ENCODE assay signal across 15 cellular contexts in the genomic region with DNA sequence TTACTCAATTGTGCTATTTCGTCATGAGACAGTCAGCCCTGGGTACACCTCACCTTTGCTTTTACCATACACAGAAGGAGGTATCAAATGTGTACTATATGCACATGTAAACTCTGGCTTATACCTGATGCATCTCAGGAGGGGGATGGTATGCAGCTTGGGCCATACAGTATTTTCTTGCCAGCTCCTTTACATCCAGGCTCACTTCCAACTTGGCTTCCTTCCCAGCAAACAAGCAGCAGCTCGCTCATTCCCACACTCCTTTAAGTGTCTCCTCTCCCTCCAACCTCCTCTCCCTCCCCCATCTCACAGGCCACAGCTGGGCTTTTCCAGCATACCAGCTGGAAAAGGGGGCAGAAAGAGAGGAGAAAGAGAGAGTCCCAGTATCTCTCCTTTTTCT. TPM values are rescaled to one million over a fixed set of nuclear protein-coding genes. Genes with fewer than 3 reads are reported as not detected.
DNase-seq lines count a peak whose midpoint lies in the region; ATAC-seq and TF ChIP-seq lines count a peak whose summit lies in the region.
"Had no signal": no experiment of that assay in that cellular context is flagged by ENCODE, and none has a peak within 500 bp of the region (broad histone marks: within the 10 kb centered on the region; RNA-seq: fewer than 3 reads in every experiment).

No MANE protein-coding gene starts in this region.

- H3K18ac ChIP-seq in mesenchymal stem cell (ENCODE audit: low read depth in 1 of 2, low read length in 2 of 2) = no peak overlapping the region

- no peak overlapping the region for H4K91ac ChIP-seq in mesenchymal stem cell (ENCODE audit: low read length)

- no peak overlapping the region for H3K27ac ChIP-seq in GM23248
- H3K27ac ChIP-seq in body of pancreas = no peak overlapping the region
- H3K27ac ChIP-seq in mesenchymal stem cell (ENCODE audit: low read length, poor library complexity, severe bottlenecking) = no peak overlapping the region
- H3K27ac ChIP-seq: prostate gland had no signal

- H3K9ac ChIP-seq in GM23248 (no peak overlapping the region), mesenchymal stem cell (ENCODE audit: low read length) (no peak overlapping the region)

- no peaks in the 10 kb centered on the region for H3K27me3 ChIP-seq in GM23248 (replicated peaks; ENCODE audit: insufficient read depth)
- H3K27me3 ChIP-seq in body of pancreas = no peaks in the 10 kb centered on the region
- no peaks in the 10 kb centered on the region for H3K27me3 ChIP-seq in mesenchymal stem cell (ENCODE audit: control insufficient read depth in 1 of 2, insufficient read depth in 1 of 2, low read length in 2 of 2)

- H4K20me1 ChIP-seq in GM23248 (ENCODE audit: insufficient read depth) = peaks cover 7% of the 10 kb centered on the region; the same call in 1 of the 2 replicates

- H3K79me2 ChIP-seq in GM23248 (ENCODE audit: insufficient read depth) = peaks cover 99% of the 10 kb centered on the region

- H2BK5ac ChIP-seq in mesenchymal stem cell (ENCODE audit: low read depth, low read length, poor library complexity, severe bottlenecking) = no peak overlapping the region

- H3K4me3 ChIP-seq in GM23248 (no peak overlapping the region), body of pancreas (no peak overlapping the region), mesenchymal stem cell (ENCODE audit: insufficient read depth in 1 of 2, low read depth in 1 of 2, low read length in 2 of 2) (no peak overlapping the region)
- H3K4me3 ChIP-seq: K562, prostate gland had no signal

- in situ Hi-C loops in GM23248 (cut with MboI) = no loop called here

- H2BK15ac ChIP-seq in mesenchymal stem cell (ENCODE audit: low read depth, poor library complexity, severe bottlenecking) = no peak overlapping the region

- H2AFZ ChIP-seq in GM23248 (no peak overlapping the region), mesenchymal stem cell (ENCODE audit: low read depth, low read length) (no peak overlapping the region)

- no peak overlapping the region for H3K14ac ChIP-seq in mesenchymal stem cell (ENCODE audit: low read length in 2 of 2)

- no peak overlapping the region for H3K23ac ChIP-seq in mesenchymal stem cell (ENCODE audit: low read length in 2 of 2)

- intact Hi-C loops in body of pancreas (cut with DNase I) = no loop called here

- H3K36me3 ChIP-seq in GM23248 (ENCODE audit: low read depth) = peaks cover 9% of the 10 kb centered on the region; the same call in 1 of the 2 replicates
- no peaks in the 10 kb centered on the region for H3K36me3 ChIP-seq in body of pancreas (replicated peaks in 1 of 2; ENCODE audit: insufficient read depth in 1 of 2, low read depth in 2 of 2)
- H3K36me3 ChIP-seq in mesenchymal stem cell (ENCODE audit: control insufficient read depth in 1 of 2, insufficient read depth in 2 of 2, low read depth in 1 of 2, low read length in 2 of 2) = no peaks in the 10 kb centered on the region
- H3K36me3 ChIP-seq: prostate gland had no signal

- no peak for TF ChIP-seq CTCF in body of pancreas (IDR thresholded peaks at IDR 0.05)

- no peaks in the 10 kb centered on the region for H3K9me2 ChIP-seq in GM23248 (ENCODE audit: insufficient read depth)

- H3F3A ChIP-seq in GM23248 (ENCODE audit: insufficient read depth) = peaks cover 4% of the 10 kb centered on the region; the same call in 1 of the 2 replicates

- H2BK120ac ChIP-seq in mesenchymal stem cell (ENCODE audit: low read depth, low read length) = no peak overlapping the region

- H3K4ac ChIP-seq in mesenchymal stem cell (ENCODE audit: low read depth in 1 of 2, low read length in 2 of 2) = no peak overlapping the region

- ATAC-seq in body of pancreas = no peak
- no peak for ATAC-seq in GM21825 (IDR thresholded peaks at IDR 0.05; ENCODE audit: unreplicated experiment)
- no peak for ATAC-seq in GM21367 (IDR thresholded peaks at IDR 0.05; ENCODE audit: unreplicated experiment)
- ATAC-seq in GM21360 (IDR thresholded peaks at IDR 0.05; ENCODE audit: unreplicated experiment) = no peak
- ATAC-seq: CD8-positive, alpha-beta T cell; K562; WTC11 had no signal

- H3K9me3 ChIP-seq in GM23248 (ENCODE audit: low read depth) = no peaks in the 10 kb centered on the region
- H3K9me3 ChIP-seq in body of pancreas = no peaks in the 10 kb centered on the region
- no peaks in the 10 kb centered on the region for H3K9me3 ChIP-seq in mesenchymal stem cell (ENCODE audit: control insufficient read depth, low read length)
- H3K9me3 ChIP-seq: prostate gland had no signal

- H3K4me2 ChIP-seq in GM23248 (ENCODE audit: unreplicated experiment) = peak overlapping the region; percentile 7
- no peak overlapping the region for H3K4me2 ChIP-seq in mesenchymal stem cell (ENCODE audit: low read length, poor library complexity, severe bottlenecking)

- peaks cover 14% of the 10 kb centered on the region for H3K4me1 ChIP-seq in GM23248 (ENCODE audit: insufficient read depth)
- H3K4me1 ChIP-seq in body of pancreas = peaks cover 8% of the 10 kb centered on the region
- H3K4me1 ChIP-seq in mesenchymal stem cell (ENCODE audit: control insufficient read depth, insufficient read depth, low read depth, low read length) = no peaks in the 10 kb centered on the region
- H3K4me1 ChIP-seq: prostate gland had no signal

- WGBS in GM23248 (ENCODE audit: low coverage in 1 of 2, low lambda C conversion rate in 2 of 2, missing lambda C conversion rate in 2 of 2), 2 experiments = 37 to 40% methylated on average over 2 of the region's 2 CpGs
- 28 to 36% methylated on average over 2 of the region's 2 CpGs for WGBS in body of pancreas, 2 donors
- 0% methylated on average over 1 of the region's 2 CpGs for WGBS in mesenchymal stem cell

- peak; percentile 27 for DNase-seq in GM23248
- peak; percentile 79 for DNase-seq in NCI-H1105 treated with DMSO at 0.1 percent for 48 hours (lab: John Stamatoyannopoulos, UW)
- peak in 3 of 4 donors; percentile 49 to 68 (median 61) for DNase-seq in body of pancreas
- DNase-seq in mesenchymal stem cell = peak; percentile 85
- DNase-seq in NCI-H82 (lab: John Stamatoyannopoulos, UW) = no peak
- DNase-seq: CD8-positive, alpha-beta T cell; midbrain; NCI-H510A treated with DMSO at 0.1 percent for 48 hours had no signal

- TF ChIP-seq POLR2A in body of pancreas (IDR thresholded peaks at IDR 0.05) = no peak

- peaks cover 1% of the 10 kb centered on the region for H3K79me1 ChIP-seq in mesenchymal stem cell (replicated peaks; ENCODE audit: low read length, poor library complexity, severe bottlenecking)

- no peak overlapping the region for H4K8ac ChIP-seq in mesenchymal stem cell (ENCODE audit: low read length)

- H2BK12ac ChIP-seq in mesenchymal stem cell (ENCODE audit: low read length in 2 of 2) = no peak overlapping the region

- no peak overlapping the region for H2AK5ac ChIP-seq in mesenchymal stem cell (ENCODE audit: low read length, severe bottlenecking)

RNA-seq across cellular contexts. Expression of a gene that starts 9.6 kb away (rescaled TPM):
- total RNA-seq in GM23248 (2014; rRNA removed; shearing (Covaris generic)) = 10.6 and 14.5 TPM in 2 replicates
- 7.0 and 7.8 TPM in 2 replicates for polyA plus RNA-seq in GM23248 (2016; fragmentation: Nextera tagmentation; extraction: Ambion mirVana)
- total RNA-seq in body of pancreas = 1 to 10 TPM in 1 of 2 donors, under 1 TPM in 1; 0.52 to 2.6 TPM
- 2.3 TPM for polyA plus RNA-seq in mesenchymal stem cell (2013, experiment 1 of 2)
- 2.3 TPM for polyA plus RNA-seq in mesenchymal stem cell (2013, experiment 2 of 2)
- total RNA-seq: CD8-positive, alpha-beta T cell; K562; prostate gland; subcutaneous adipose tissue had no signal

RNA-seq across cellular contexts. Expression of a gene that starts 49.6 kb away (rescaled TPM):
- 10.9 and 17.8 TPM in 2 replicates for total RNA-seq in GM23248 (2014; rRNA removed; shearing (Covaris generic))
- polyA plus RNA-seq in GM23248 (2016; fragmentation: Nextera tagmentation; extraction: Ambion mirVana) = 30.5 and 32.3 TPM in 2 replicates
- 10 to 100 TPM in 1 of 2 donors, 1 to 10 TPM in 1; 9.9 to 27.7 TPM for total RNA-seq in body of pancreas
- 13.0 TPM for polyA plus RNA-seq in mesenchymal stem cell (2013, experiment 1 of 2)
- polyA plus RNA-seq in mesenchymal stem cell (2013, experiment 2 of 2) = 13.3 TPM
